8 cellular contexts compared by ENCODE assay signal in the genomic region with DNA sequence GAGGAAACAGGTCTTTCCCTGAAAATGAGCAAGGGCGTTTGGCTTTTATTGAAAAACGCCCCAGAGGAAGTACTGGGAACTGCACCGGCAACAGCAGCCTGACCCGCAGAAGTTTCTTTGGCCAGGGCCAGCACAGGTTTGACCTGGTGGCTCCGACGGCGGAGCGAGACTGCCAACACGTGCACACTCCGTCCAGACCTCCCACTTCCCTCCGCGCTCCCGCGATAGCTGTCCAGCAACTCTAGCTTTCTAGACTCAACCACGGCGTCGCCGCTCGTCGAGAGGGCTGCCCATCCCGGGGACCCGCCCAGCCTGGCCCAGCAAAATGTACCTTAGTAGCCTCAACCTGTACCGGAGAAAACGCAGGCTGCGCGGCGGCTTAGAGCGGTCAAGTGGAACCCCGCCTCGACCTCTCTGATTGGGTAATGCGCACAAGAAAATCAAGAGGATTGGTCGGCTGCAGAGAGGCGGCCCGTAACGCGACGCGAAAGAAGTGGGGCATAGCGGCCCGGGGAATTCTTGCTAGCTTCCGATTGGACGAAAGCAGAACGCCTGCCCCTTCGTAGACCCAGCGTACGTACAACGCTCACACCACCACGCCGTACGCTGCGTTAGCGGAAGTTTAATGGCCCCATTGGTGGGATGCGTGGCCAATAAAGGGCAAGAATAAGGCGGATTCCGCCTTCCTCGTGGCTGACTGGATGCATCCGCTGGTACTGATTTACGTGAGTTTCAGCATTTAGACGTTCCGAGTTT. TPM values are rescaled to one million over a fixed set of nuclear protein-coding genes. Genes with fewer than 3 reads are reported as not detected.
DNase-seq lines count a peak whose midpoint lies in the region; ATAC-seq, FAIRE-seq and TF ChIP-seq lines count a peak whose summit lies in the region.

A gene with protein sequence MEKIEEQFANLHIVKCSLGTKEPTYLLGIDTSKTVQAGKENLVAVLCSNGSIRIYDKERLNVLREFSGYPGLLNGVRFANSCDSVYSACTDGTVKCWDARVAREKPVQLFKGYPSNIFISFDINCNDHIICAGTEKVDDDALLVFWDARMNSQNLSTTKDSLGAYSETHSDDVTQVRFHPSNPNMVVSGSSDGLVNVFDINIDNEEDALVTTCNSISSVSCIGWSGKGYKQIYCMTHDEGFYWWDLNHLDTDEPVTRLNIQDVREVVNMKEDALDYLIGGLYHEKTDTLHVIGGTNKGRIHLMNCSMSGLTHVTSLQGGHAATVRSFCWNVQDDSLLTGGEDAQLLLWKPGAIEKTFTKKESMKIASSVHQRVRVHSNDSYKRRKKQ (minus strand): TSS at position 399 of the 756 bp plus-strand sequence. CDS start 41,929 bp downstream, outside the sequence.

- POLR2A ChIA-PET in A549 (lab: Yijun Ruan, JAX) = interaction anchor here (0.6 to 1.9 kb wide), 25 partner anchors 8 to 746 kb away, joined by 3 to 37 read pairs (median 6); a partner anchor contains a TSS

- H3K4me1 ChIP-seq in A549 = peaks cover 15% of the 10 kb centered on the region; the same call in 2 of the 3 replicates
- H3K4me1 ChIP-seq in body of pancreas = peaks cover 33% of the 10 kb centered on the region

- no peak for TF ChIP-seq EP300 in A549 (IDR thresholded peaks at IDR 0.05)

- H3K27ac ChIP-seq in A549 = peak within 1 kb of the TSS; percentile 85 to 90
- peak within 1 kb of the TSS; percentile 93 to 99 (median 96) for H3K27ac ChIP-seq in body of pancreas

- H3K9me3 ChIP-seq in A549 (no peaks in the 10 kb centered on the region), body of pancreas (no peaks in the 10 kb centered on the region)

- intact Hi-C loops in body of pancreas (cut with DNase I) = no loop called here
- intact Hi-C loops in sciatic nerve (cut with DNase I) = no loop called here

- peak; percentile 38 to 50; a peak in 4 of 5 replicates for TF ChIP-seq RAD21 in A549 (conservative IDR thresholded peaks at IDR 0.05 in 1 of 2, IDR thresholded peaks at IDR 0.05 in 1 of 2)

- WGBS in A549 (ENCODE audit: missing lambda C conversion rate) = under 1% methylated on average over 58 of the region's 60 CpGs
- 0% methylated on average over 9 to 60 of the region's 60 CpGs for WGBS in body of pancreas, 2 donors

- TF ChIP-seq POLR2A in A549 (IDR thresholded peaks at IDR 0.05; ENCODE audit: low read length) (peak; percentile 85), GM18526 (IDR thresholded peaks at IDR 0.05; ENCODE audit: extremely low read depth, insufficient read length) (peak; percentile 85), body of pancreas (IDR thresholded peaks at IDR 0.05) (peak; percentile 66 to 90 (median 90))

- H3K4me2 ChIP-seq in A549 = peak within 1 kb of the TSS; percentile 81

- peak; percentile 96 for ATAC-seq in A549
- peak; percentile 79 for ATAC-seq in HG03066 (IDR thresholded peaks at IDR 0.05; ENCODE audit: low read depth, unreplicated experiment)
- ATAC-seq in body of pancreas = peak; percentile 94
- ATAC-seq in sciatic nerve = peak; percentile 99

- no peaks in the 10 kb centered on the region for H3K27me3 ChIP-seq in body of pancreas

- CTCF ChIA-PET in A549 (lab: Yijun Ruan, JAX) = interaction anchor here (0.6 to 3.4 kb wide), 20 partner anchors 8 to 752 kb away, joined by 3 to 18 read pairs (median 4); no protein-coding TSS in a partner anchor

- H3K36me3 ChIP-seq in body of pancreas (replicated peaks in 1 of 2; ENCODE audit: insufficient read depth in 1 of 2, low read depth in 2 of 2) = no peaks in the 10 kb centered on the region

- peak; percentile 50; the same call in 2 of the 3 replicates for TF ChIP-seq CTCF in A549 (IDR thresholded peaks at IDR 0.05)
- peak; percentile 74 to 97 (median 90) for TF ChIP-seq CTCF in body of pancreas (IDR thresholded peaks at IDR 0.05)

- DNase-seq in A549 (ENCODE audit: low read depth in 1 of 2, low spot score in 1 of 2) (peak; percentile 98 to 100), NCI-H2107 treated with DMSO at 0.1 percent for 48 hours (lab: John Stamatoyannopoulos, UW; ENCODE audit: unreplicated experiment) (peak; percentile 100), body of pancreas (peak; percentile 97 to 99 (median 98)), iPS DF 19.7 (ENCODE audit: low read depth, low spot score) (peak; percentile 99), sciatic nerve (ENCODE audit: low spot score) (peak; percentile 97)

- FAIRE-seq in A549 (lab: Jason Lieb, UNC) (peak; percentile 85), TTC549 (lab: Jason Lieb, UNC) (peak; percentile 96)

- H3K4me3 ChIP-seq in A549 (peak within 1 kb of the TSS; percentile 55), body of pancreas (peak within 1 kb of the TSS; percentile 19 to 22)

TF ChIP-seq in A549, 52 proteins besides CTCF, POLR2A, EP300 and RAD21 (continues in another document):
- TF ChIP-seq, protein P1, sequence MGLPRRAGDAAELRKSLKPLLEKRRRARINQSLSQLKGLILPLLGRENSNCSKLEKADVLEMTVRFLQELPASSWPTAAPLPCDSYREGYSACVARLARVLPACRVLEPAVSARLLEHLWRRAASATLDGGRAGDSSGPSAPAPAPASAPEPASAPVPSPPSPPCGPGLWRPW (IDR thresholded peaks at IDR 0.05) = no peak
- TF ChIP-seq CBX2 (IDR thresholded peaks at IDR 0.05; ENCODE audit: borderline replicate concordance, low read depth) (no peak), ZNF302 (CRISPR knock-in tag; IDR thresholded peaks at IDR 0.05) (no peak), JUN (IDR thresholded peaks at IDR 0.05) (peak; percentile 83 to 88), EHF (CRISPR knock-in tag; IDR thresholded peaks at IDR 0.05) (no peak; the same call in 1 of the 2 replicates), TP53 (CRISPR knock-in tag; IDR thresholded peaks at IDR 0.05) (no peak; the same call in 1 of the 2 replicates), MYC (IDR thresholded peaks at IDR 0.05; ENCODE audit: borderline replicate concordance, low read length) (peak; percentile 82), EHMT2 (IDR thresholded peaks at IDR 0.05; ENCODE audit: low read depth) (no peak), HOXB13 (CRISPR knock-in tag; IDR thresholded peaks at IDR 0.05; ENCODE audit: low read depth) (peak; percentile 60; the same call in 1 of the 2 replicates)
- TF ChIP-seq, protein P2, sequence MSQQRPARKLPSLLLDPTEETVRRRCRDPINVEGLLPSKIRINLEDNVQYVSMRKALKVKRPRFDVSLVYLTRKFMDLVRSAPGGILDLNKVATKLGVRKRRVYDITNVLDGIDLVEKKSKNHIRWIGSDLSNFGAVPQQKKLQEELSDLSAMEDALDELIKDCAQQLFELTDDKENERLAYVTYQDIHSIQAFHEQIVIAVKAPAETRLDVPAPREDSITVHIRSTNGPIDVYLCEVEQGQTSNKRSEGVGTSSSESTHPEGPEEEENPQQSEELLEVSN (IDR thresholded peaks at IDR 0.05; ENCODE audit: borderline replicate concordance, low read depth) = peak; percentile 90
- TF ChIP-seq, protein P3, sequence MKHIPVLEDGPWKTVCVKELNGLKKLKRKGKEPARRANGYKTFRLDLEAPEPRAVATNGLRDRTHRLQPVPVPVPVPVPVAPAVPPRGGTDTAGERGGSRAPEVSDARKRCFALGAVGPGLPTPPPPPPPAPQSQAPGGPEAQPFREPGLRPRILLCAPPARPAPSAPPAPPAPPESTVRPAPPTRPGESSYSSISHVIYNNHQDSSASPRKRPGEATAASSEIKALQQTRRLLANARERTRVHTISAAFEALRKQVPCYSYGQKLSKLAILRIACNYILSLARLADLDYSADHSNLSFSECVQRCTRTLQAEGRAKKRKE (CRISPR knock-in tag; IDR thresholded peaks at IDR 0.05; ENCODE audit: low read depth) = 0 out of 2 replicates have a peak, but pooled peaks have one; percentile 51
- TF ChIP-seq, protein P4, sequence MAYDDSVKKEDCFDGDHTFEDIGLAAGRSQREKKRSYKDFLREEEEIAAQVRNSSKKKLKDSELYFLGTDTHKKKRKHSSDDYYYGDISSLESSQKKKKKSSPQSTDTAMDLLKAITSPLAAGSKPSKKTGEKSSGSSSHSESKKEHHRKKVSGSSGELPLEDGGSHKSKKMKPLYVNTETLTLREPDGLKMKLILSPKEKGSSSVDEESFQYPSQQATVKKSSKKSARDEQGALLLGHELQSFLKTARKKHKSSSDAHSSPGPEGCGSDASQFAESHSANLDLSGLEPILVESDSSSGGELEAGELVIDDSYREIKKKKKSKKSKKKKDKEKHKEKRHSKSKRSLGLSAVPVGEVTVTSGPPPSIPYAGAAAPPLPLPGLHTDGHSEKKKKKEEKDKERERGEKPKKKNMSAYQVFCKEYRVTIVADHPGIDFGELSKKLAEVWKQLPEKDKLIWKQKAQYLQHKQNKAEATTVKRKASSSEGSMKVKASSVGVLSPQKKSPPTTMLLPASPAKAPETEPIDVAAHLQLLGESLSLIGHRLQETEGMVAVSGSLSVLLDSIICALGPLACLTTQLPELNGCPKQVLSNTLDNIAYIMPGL (CRISPR knock-in tag; IDR thresholded peaks at IDR 0.05; ENCODE audit: borderline replicate concordance) = 0 out of 2 replicates have a peak, but pooled peaks have one; percentile 19
- TF ChIP-seq, protein P5, sequence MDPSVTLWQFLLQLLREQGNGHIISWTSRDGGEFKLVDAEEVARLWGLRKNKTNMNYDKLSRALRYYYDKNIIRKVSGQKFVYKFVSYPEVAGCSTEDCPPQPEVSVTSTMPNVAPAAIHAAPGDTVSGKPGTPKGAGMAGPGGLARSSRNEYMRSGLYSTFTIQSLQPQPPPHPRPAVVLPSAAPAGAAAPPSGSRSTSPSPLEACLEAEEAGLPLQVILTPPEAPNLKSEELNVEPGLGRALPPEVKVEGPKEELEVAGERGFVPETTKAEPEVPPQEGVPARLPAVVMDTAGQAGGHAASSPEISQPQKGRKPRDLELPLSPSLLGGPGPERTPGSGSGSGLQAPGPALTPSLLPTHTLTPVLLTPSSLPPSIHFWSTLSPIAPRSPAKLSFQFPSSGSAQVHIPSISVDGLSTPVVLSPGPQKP (IDR thresholded peaks at IDR 0.05; ENCODE audit: low read depth, low read length) = no peak
- TF ChIP-seq, protein P6, sequence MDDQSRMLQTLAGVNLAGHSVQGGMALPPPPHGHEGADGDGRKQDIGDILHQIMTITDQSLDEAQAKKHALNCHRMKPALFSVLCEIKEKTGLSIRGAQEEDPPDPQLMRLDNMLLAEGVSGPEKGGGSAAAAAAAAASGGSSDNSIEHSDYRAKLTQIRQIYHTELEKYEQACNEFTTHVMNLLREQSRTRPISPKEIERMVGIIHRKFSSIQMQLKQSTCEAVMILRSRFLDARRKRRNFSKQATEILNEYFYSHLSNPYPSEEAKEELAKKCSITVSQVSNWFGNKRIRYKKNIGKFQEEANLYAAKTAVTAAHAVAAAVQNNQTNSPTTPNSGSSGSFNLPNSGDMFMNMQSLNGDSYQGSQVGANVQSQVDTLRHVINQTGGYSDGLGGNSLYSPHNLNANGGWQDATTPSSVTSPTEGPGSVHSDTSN (IDR thresholded peaks at IDR 0.05) = peak; percentile 45; the same call in 1 of the 2 replicates

RNA-seq across cellular contexts. Expression of the gene that starts here (rescaled TPM):
- polyA plus RNA-seq in A549 (2011; rRNA removed) (15.7 and 20.9 TPM in 2 replicates), A549 (2017; fragmentation: RNase III; extraction: RNeasy Plus Mini Kit Qiagen cat#74134 plus additional on column Dnase treatment) (13.9 to 15.1 TPM (median 15.1 TPM) in 3 replicates)
- polyA plus RNA-seq in A549 (2012; cell fraction: cytosol; rRNA removed) = 2.6 and 3.2 TPM in 2 replicates
- polyA plus RNA-seq in A549 (2012; cell fraction: nucleus; rRNA removed) = 1.2 and 2.0 TPM in 2 replicates
- 8.9 and 9.6 TPM in 2 replicates for polyA minus RNA-seq in A549 (2011; rRNA and poly(A)+ RNA removed)
- total RNA-seq in body of pancreas (1 to 10 TPM; 2.6 to 7.3 TPM), sciatic nerve (20.5 TPM)

Comparison
In these comparisons a context has a peak if more than half of its experiments do, and no peak if none do; other contexts are left out.
1. Peak in every context shown above with its lines: DNase-seq, ATAC-seq, H3K4me3 ChIP-seq and H3K27ac ChIP-seq.